ENCODE assay signal across 21 cellular contexts in the genomic region with DNA sequence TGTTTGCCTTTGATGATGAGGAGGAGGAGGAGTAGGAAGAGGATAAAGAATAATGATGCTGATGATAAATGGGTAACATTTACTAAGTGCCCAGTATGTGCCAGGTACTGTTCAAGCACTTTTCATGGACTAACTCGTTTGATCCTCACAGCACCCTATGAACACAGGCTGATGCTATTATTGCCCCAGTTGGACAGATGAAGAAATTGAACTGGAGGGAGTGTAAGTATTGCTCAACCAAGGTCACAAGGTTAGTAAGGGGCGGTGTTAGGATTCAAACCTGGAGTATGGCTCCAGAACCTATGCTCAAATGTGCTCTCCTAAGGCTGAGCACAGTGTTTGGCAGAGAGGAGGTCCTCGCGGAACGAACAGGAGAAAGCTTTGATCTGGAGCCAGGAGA.
"Had no signal": no experiment of that assay in that cellular context is flagged by ENCODE, and none has a peak within 500 bp of the region (broad histone marks: within the 10 kb centered on the region; RNA-seq: fewer than 3 reads in every experiment).

No MANE protein-coding gene starts in this region.

- H3K27me3 ChIP-seq: adrenal gland, esophagus squamous epithelium, gastrocnemius medialis, testis had no signal

- H3K27ac ChIP-seq: adrenal gland, esophagus squamous epithelium, gastrocnemius medialis, testis had no signal

- H3K9me3 ChIP-seq: adrenal gland, esophagus squamous epithelium, gastrocnemius medialis, testis had no signal

- H3K36me3 ChIP-seq: adrenal gland, esophagus squamous epithelium, gastrocnemius medialis had no signal

- H3K4me1 ChIP-seq: adrenal gland, gastrocnemius medialis, testis had no signal

- ATAC-seq: activated CD4-positive, alpha-beta T cell treated with anti-CD3 and anti-CD28 coated beads for 36 hours; activated T-cell treated with anti-CD3 and anti-CD28 coated beads, Interleukin-2, amount 50 U/mL, for 4 hours; stimulated activated naive B cell treated with anti-CD40 and anti-IgM and Interleukin-4, amounts not matched to agents 10 μg/mL and 1 μg/mL and 100 μg/mL, for 72 hours had no signal

- H3K4me3 ChIP-seq: adrenal gland, esophagus squamous epithelium, gastrocnemius medialis, lung, testis had no signal

- DNase-seq: activated B cell treated with CpG ODN at 0.5 μM for 24 hours; activated CD4-positive, alpha-beta T cell treated with anti-CD3 and anti-CD28 coated beads for 36 hours; activated CD4-positive, alpha-beta T cell treated with anti-CD3 and anti-CD28 coated beads, Interleukin-2, amount 50 U/mL, for 48 hours; activated CD8-positive, alpha-beta memory T cell treated with anti-CD3 and anti-CD28 coated beads, Interleukin-2, amount 50 U/mL, for 48 hours; activated naive CD4-positive, alpha-beta T cell; activated T-cell treated with anti-CD3 and anti-CD28 coated beads, Interleukin-2, amount 50 U/mL, for 4 hours; adrenal gland; cortex of kidney; endodermal cell; esophagus squamous epithelium; gastrocnemius medialis; head of caudate nucleus; naive B cell; nucleus accumbens; stimulated activated CD4-positive, alpha-beta T cell treated with anti-CD3 and anti-CD28 coated beads, Interleukin-2, amount 100 ng/mL, for 48 hours; stimulated activated CD8-positive, alpha-beta memory T cell treated with anti-CD3 and anti-CD28 coated beads, Interleukin-4, amount 100 ng/mL, for 48 hours; stimulated activated naive B cell treated with anti-CD40 and anti-IgM and Interleukin-4, amounts not matched to agents 10 μg/mL and 1 μg/mL and 100 μg/mL, for 72 hours; T-helper 9 cell; testis; trophoblast cell had no signal
